1 cellular context compared by ENCODE assay signal in the genomic region with DNA sequence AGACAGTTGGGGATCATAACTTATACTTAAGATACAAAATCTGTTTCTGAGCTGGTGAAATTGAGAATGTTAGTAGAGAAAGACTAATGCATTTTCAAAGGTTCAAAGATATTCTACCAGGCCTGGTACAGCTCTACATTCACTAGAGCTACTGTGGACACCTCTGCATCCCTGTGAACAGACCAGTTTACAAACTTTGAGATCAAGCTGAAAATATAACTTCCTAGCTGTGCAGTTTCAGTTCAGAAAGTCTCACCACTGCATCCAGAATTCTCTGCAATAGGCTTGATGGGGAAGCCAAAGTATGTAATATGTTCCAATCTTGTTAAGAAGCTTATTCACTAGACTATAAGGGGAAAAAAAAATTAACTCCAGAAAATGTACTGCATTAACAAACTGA.
TF ChIP-seq lines count a peak whose summit lies in the region.

No MANE protein-coding gene starts in this region.

TF ChIP-seq in HepG2, 621 proteins besides CTCF, POLR2A, EP300 and RAD21:
- TF ChIP-seq, protein P1, sequence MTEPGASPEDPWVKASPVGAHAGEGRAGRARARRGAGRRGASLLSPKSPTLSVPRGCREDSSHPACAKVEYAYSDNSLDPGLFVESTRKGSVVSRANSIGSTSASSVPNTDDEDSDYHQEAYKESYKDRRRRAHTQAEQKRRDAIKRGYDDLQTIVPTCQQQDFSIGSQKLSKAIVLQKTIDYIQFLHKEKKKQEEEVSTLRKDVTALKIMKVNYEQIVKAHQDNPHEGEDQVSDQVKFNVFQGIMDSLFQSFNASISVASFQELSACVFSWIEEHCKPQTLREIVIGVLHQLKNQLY (CRISPR knock-in tag; IDR thresholded peaks at IDR 0.05): no peak
- TF ChIP-seq ZNF556 (CRISPR knock-in tag; IDR thresholded peaks at IDR 0.05; ENCODE audit: borderline replicate concordance): no peak
- TF ChIP-seq, protein P2, sequence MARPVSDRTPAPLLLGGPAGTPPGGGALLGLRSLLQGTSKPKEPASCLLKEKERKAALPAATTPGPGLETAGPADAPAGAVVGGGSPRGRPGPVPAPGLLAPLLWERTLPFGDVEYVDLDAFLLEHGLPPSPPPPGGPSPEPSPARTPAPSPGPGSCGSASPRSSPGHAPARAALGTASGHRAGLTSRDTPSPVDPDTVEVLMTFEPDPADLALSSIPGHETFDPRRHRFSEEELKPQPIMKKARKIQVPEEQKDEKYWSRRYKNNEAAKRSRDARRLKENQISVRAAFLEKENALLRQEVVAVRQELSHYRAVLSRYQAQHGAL (CRISPR knock-in tag; IDR thresholded peaks at IDR 0.05; ENCODE audit: not compliant biosample characterization): no peak
- no peak for TF ChIP-seq RBAK (CRISPR knock-in tag; IDR thresholded peaks at IDR 0.05)
- TF ChIP-seq, protein P3, sequence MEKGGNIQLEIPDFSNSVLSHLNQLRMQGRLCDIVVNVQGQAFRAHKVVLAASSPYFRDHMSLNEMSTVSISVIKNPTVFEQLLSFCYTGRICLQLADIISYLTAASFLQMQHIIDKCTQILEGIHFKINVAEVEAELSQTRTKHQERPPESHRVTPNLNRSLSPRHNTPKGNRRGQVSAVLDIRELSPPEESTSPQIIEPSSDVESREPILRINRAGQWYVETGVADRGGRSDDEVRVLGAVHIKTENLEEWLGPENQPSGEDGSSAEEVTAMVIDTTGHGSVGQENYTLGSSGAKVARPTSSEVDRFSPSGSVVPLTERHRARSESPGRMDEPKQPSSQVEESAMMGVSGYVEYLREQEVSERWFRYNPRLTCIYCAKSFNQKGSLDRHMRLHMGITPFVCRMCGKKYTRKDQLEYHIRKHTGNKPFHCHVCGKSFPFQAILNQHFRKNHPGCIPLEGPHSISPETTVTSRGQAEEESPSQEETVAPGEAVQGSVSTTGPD (CRISPR knock-in tag; IDR thresholded peaks at IDR 0.05): no peak
- TF ChIP-seq MED8 (CRISPR knock-in tag; IDR thresholded peaks at IDR 0.05; ENCODE audit: insufficient replicate concordance): no peak
- no peak for TF ChIP-seq ZMYM2 (CRISPR knock-in tag; IDR thresholded peaks at IDR 0.05)
- TF ChIP-seq ZNF263 (CRISPR knock-in tag; IDR thresholded peaks at IDR 0.05): no peak
- TF ChIP-seq ZNF274 (CRISPR knock-in tag; IDR thresholded peaks at IDR 0.05): no peak
- TF ChIP-seq DNMT1 (CRISPR knock-in tag; IDR thresholded peaks at IDR 0.05): no peak
- no peak for TF ChIP-seq ZMYM3 (CRISPR knock-in tag; IDR thresholded peaks at IDR 0.05)
- no peak for TF ChIP-seq ZNF260 (CRISPR knock-in tag; IDR thresholded peaks at IDR 0.05; ENCODE audit: borderline replicate concordance, low read depth)
- TF ChIP-seq TCF12 (IDR thresholded peaks at IDR 0.05): no peak
- no peak for TF ChIP-seq TCF12 (CRISPR knock-in tag; IDR thresholded peaks at IDR 0.05)
- no peak for TF ChIP-seq GTF3A (CRISPR knock-in tag; conservative IDR thresholded peaks at IDR 0.05)
- TF ChIP-seq, protein P4, sequence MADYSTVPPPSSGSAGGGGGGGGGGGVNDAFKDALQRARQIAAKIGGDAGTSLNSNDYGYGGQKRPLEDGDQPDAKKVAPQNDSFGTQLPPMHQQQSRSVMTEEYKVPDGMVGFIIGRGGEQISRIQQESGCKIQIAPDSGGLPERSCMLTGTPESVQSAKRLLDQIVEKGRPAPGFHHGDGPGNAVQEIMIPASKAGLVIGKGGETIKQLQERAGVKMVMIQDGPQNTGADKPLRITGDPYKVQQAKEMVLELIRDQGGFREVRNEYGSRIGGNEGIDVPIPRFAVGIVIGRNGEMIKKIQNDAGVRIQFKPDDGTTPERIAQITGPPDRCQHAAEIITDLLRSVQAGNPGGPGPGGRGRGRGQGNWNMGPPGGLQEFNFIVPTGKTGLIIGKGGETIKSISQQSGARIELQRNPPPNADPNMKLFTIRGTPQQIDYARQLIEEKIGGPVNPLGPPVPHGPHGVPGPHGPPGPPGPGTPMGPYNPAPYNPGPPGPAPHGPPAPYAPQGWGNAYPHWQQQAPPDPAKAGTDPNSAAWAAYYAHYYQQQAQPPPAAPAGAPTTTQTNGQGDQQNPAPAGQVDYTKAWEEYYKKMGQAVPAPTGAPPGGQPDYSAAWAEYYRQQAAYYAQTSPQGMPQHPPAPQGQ (CRISPR knock-in tag; IDR thresholded peaks at IDR 0.05; ENCODE audit: borderline replicate concordance): no peak
- no peak for TF ChIP-seq ATF7 (IDR thresholded peaks at IDR 0.05)
- TF ChIP-seq ATF7 (CRISPR knock-in tag; IDR thresholded peaks at IDR 0.05): no peak
- no peak for TF ChIP-seq ZNF124 (CRISPR knock-in tag; IDR thresholded peaks at IDR 0.05)
